In genomic region chr6:17469006-17469972, GRCh38 we compare ENCODE assay signal across 16 cellular contexts.
DNase-seq lines count a peak whose midpoint lies in the region; ATAC-seq and TF ChIP-seq lines count a peak whose summit lies in the region.
"Had no signal": no experiment of that assay in that cellular context is flagged by ENCODE, and none has a peak within 500 bp of the region (broad histone marks: within the 10 kb centered on the region; RNA-seq: fewer than 3 reads in every experiment).

No MANE protein-coding gene starts in this region.

- H3K4me1 ChIP-seq in A673 (ENCODE audit: insufficient read depth, low read length, poor library complexity, severe bottlenecking) = peaks cover 18% of the 10 kb centered on the region
- H3K4me1 ChIP-seq in CD8-positive, alpha-beta T cell (ENCODE audit: insufficient read depth, low read length) = no peaks in the 10 kb centered on the region

- H3K36me3 Mint-ChIP-seq in neural crest cell (ENCODE audit: low read depth) = peaks cover 27% of the 10 kb centered on the region
- H3K36me3 Mint-ChIP-seq in activated naive CD4-positive, alpha-beta T cell treated with anti-CD3 and anti-CD28 coated beads, Interleukin-2, amount 50 U/mL, for 72 hours = no peaks in the 10 kb centered on the region
- H3K36me3 Mint-ChIP-seq in CD8-positive, alpha-beta T cell = no peaks in the 10 kb centered on the region
- H3K36me3 Mint-ChIP-seq: natural killer cell had no signal

- no peaks in the 10 kb centered on the region for H3K27me3 Mint-ChIP-seq in neural crest cell (ENCODE audit: low read depth)
- H3K27me3 Mint-ChIP-seq in CD8-positive, alpha-beta T cell (ENCODE audit: low read depth) = no peaks in the 10 kb centered on the region
- H3K27me3 Mint-ChIP-seq: dendritic cell treated with granulocyte-macrophage colony-stimulating factor and Interleukin-4, amounts not matched to agents 40 ng/mL and 50 ng/mL, for 4 days had no signal

- no peak overlapping the region for H3K27ac Mint-ChIP-seq in neural crest cell (ENCODE audit: unreplicated experiment)
- no peak overlapping the region for H3K27ac Mint-ChIP-seq in activated naive CD4-positive, alpha-beta T cell treated with anti-CD3 and anti-CD28 coated beads, Interleukin-2, amount 50 U/mL, for 72 hours
- no peak overlapping the region for H3K27ac Mint-ChIP-seq in CD8-positive, alpha-beta T cell
- H3K27ac Mint-ChIP-seq: activated CD4-positive, alpha-beta T cell treated with anti-CD3 and anti-CD28 coated beads, Interleukin-2, amount 10 ng/mL, durations not matched to agents 7 days and 5 days; dendritic cell treated with granulocyte-macrophage colony-stimulating factor and Interleukin-4, amounts not matched to agents 40 ng/mL and 50 ng/mL, for 4 days; natural killer cell had no signal

- H3K27ac ChIP-seq in A673 (ENCODE audit: low read depth, low read length, poor library complexity, severe bottlenecking) = no peak overlapping the region
- no peak overlapping the region for H3K27ac ChIP-seq in CD8-positive, alpha-beta T cell (ENCODE audit: low read depth, low read length)

- in situ Hi-C loops in GM13977 (cut with MboI; ENCODE audit: low pct_unique_long_range_greater_than_20kb, low sequenced_read_pairs, unreplicated experiment) = no loop called here

- POLR2A ChIA-PET in A673 (lab: Charles Lee; ENCODE audit: low non-redundant PET) = no interaction called here
- POLR2A ChIA-PET in CD8-positive, alpha-beta T cell (lab: Charles Lee) = interaction anchor here (0.5 kb wide), 1 partner anchor 92 kb away, joined by 3 read pairs; no protein-coding TSS in a partner anchor

- peaks cover 4% of the 10 kb centered on the region for H3K36me3 ChIP-seq in A673 (ENCODE audit: insufficient read depth, low read length, poor library complexity, severe bottlenecking)
- H3K36me3 ChIP-seq in CD8-positive, alpha-beta T cell (ENCODE audit: insufficient read depth, low read length) = no peaks in the 10 kb centered on the region

- H3K4me3 ChIP-seq in A673 (ENCODE audit: low read depth, low read length, poor library complexity, severe bottlenecking) = no peak overlapping the region
- H3K4me3 ChIP-seq in epithelial cell of proximal tubule (ENCODE audit: low read depth, low read length) = no peak overlapping the region
- H3K4me3 ChIP-seq in CD8-positive, alpha-beta T cell (ENCODE audit: low read depth, low read length) = no peak overlapping the region

- H3K4me1 Mint-ChIP-seq in neural crest cell = peaks cover 5% of the 10 kb centered on the region
- no peaks in the 10 kb centered on the region for H3K4me1 Mint-ChIP-seq in CD8-positive, alpha-beta T cell (ENCODE audit: low read depth)
- H3K4me1 Mint-ChIP-seq: activated CD4-positive, alpha-beta T cell treated with anti-CD3 and anti-CD28 coated beads, Interleukin-2, amount 10 ng/mL, durations not matched to agents 7 days and 5 days; natural killer cell had no signal

- intact Hi-C loops in A673 (cut with micrococcal nuclease; ENCODE audit: unreplicated experiment) = no loop called here
- intact Hi-C loops in CD8-positive, alpha-beta T cell (cut with DNase I, micrococcal nuclease) = no loop called here

- TF ChIP-seq CTCF in A673 (conservative IDR thresholded peaks at IDR 0.05; ENCODE audit: low read depth, low read length) (peak; percentile 47), epithelial cell of proximal tubule (conservative IDR thresholded peaks at IDR 0.05; ENCODE audit: low read depth, low read length) (peak; percentile 44), neural crest cell (conservative IDR thresholded peaks at IDR 0.05) (peak; percentile 23), GM13977 (IDR thresholded peaks at IDR 0.05; ENCODE audit: extremely low read depth, insufficient read depth, missing control alignments) (no peak)
- no peak for TF ChIP-seq CTCF in CD8-positive, alpha-beta T cell (IDR thresholded peaks at IDR 0.05)

- no peaks in the 10 kb centered on the region for H3K27me3 ChIP-seq in A673 (replicated peaks; ENCODE audit: insufficient read depth, low read depth, low read length, poor library complexity)
- H3K27me3 ChIP-seq in CD8-positive, alpha-beta T cell (ENCODE audit: insufficient read depth, low read length) = no peaks in the 10 kb centered on the region

- no peak for DNase-seq in A673 (ENCODE audit: low spot score)
- peak; percentile 30 for DNase-seq in NCI-H446 treated with DMSO at 0.1 percent for 48 hours (lab: John Stamatoyannopoulos, UW)
- no peak for DNase-seq in epithelial cell of proximal tubule (ENCODE audit: low read depth)
- DNase-seq in neural crest cell (ENCODE audit: low read depth, low spot score) = no peak
- DNase-seq in central memory CD4-positive, alpha-beta T cell = no peak
- DNase-seq in GM13977 (ENCODE audit: low spot score) = no peak
- DNase-seq in activated naive CD4-positive, alpha-beta T cell treated with anti-CD3 and anti-CD28 coated beads, Interleukin-2, amount 50 U/mL, for 72 hours (ENCODE audit: low spot score in 2 of 2) = no peak
- DNase-seq in CD8-positive, alpha-beta T cell = no peak
- DNase-seq: activated CD4-positive, alpha-beta T cell treated with anti-CD3 and anti-CD28 coated beads, Interleukin-2, amount 10 ng/mL, durations not matched to agents 7 days and 5 days; AML-193; EL; natural killer cell; NCI-H1105; NCI-H82; SW 1271 had no signal

- H3K4me3 Mint-ChIP-seq in neural crest cell = no peak overlapping the region
- no peak overlapping the region for H3K4me3 Mint-ChIP-seq in CD8-positive, alpha-beta T cell
- H3K4me3 Mint-ChIP-seq: activated CD4-positive, alpha-beta T cell treated with anti-CD3 and anti-CD28 coated beads, Interleukin-2, amount 10 ng/mL, durations not matched to agents 7 days and 5 days; dendritic cell treated with granulocyte-macrophage colony-stimulating factor and Interleukin-4, amounts not matched to agents 40 ng/mL and 50 ng/mL, for 4 days; natural killer cell had no signal

- ATAC-seq in activated naive CD4-positive, alpha-beta T cell treated with anti-CD3 and anti-CD28 coated beads, Interleukin-2, amount 50 U/mL, for 72 hours = no peak
- ATAC-seq in CD8-positive, alpha-beta T cell = no peak

- no TSS peak for BruUV-seq in A673 (replicated peaks; lab: Mats Ljungman, UMichigan)

- CTCF ChIA-PET in A673 (lab: Charles Lee) = no interaction called here
- CTCF ChIA-PET in CD8-positive, alpha-beta T cell (lab: Charles Lee) = no interaction called here

- no peaks in the 10 kb centered on the region for H3K9me3 Mint-ChIP-seq in neural crest cell
- no peaks in the 10 kb centered on the region for H3K9me3 Mint-ChIP-seq in activated naive CD4-positive, alpha-beta T cell treated with anti-CD3 and anti-CD28 coated beads, Interleukin-2, amount 50 U/mL, for 72 hours
- no peaks in the 10 kb centered on the region for H3K9me3 Mint-ChIP-seq in CD8-positive, alpha-beta T cell
- H3K9me3 Mint-ChIP-seq: activated CD4-positive, alpha-beta T cell treated with anti-CD3 and anti-CD28 coated beads, Interleukin-2, amount 10 ng/mL, durations not matched to agents 7 days and 5 days; dendritic cell treated with granulocyte-macrophage colony-stimulating factor and Interleukin-4, amounts not matched to agents 40 ng/mL and 50 ng/mL, for 4 days; natural killer cell had no signal

- H3K9me3 ChIP-seq in A673 (ENCODE audit: low read depth, low read length, poor library complexity, severe bottlenecking) = no peaks in the 10 kb centered on the region
- no peaks in the 10 kb centered on the region for H3K9me3 ChIP-seq in CD8-positive, alpha-beta T cell (ENCODE audit: low read length)

Comparison
In these comparisons a context has a peak if more than half of its experiments do, and no peak if none do; other contexts are left out.
1. CTCF ChIP-seq: peak in A673 (single experiment), epithelial cell of proximal tubule (single experiment) and neural crest cell (single experiment); none in GM13977 (single experiment) and CD8-positive, alpha-beta T cell (single experiment).